10 cellular contexts compared by ENCODE assay signal in the genomic region with DNA sequence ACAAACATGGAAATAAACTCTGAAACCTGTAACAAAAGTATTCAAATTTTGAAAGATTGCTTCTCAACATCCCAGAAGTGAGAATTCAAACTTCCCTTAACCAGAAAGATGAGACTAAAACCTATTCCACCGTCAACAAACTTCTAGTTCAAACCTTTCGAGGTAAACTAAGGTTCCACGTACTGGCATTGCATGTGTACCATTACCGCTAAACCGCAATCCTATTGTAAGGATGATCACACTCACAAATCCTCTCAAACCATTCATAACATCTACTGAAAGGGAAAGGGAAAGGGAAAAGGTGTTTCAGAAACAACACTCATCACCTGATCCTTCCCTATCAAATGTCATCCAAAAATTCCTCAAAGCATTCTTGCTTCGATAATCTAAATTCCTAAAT. TPM values are rescaled to one million over a fixed set of nuclear protein-coding genes. Genes with fewer than 3 reads are reported as not detected.
DNase-seq lines count a peak whose midpoint lies in the region; ATAC-seq, FAIRE-seq and TF ChIP-seq lines count a peak whose summit lies in the region.
"Had no signal": no experiment of that assay in that cellular context is flagged by ENCODE, and none has a peak within 500 bp of the region (broad histone marks: within the 10 kb centered on the region; RNA-seq: fewer than 3 reads in every experiment).

No MANE protein-coding gene starts in this region.

- no peaks in the 10 kb centered on the region for H3K27me3 Mint-ChIP-seq in activated CD4-positive, alpha-beta memory T cell treated with anti-CD3 and anti-CD28 coated beads for 36 hours
- no peaks in the 10 kb centered on the region for H3K27me3 Mint-ChIP-seq in stimulated activated naive B cell treated with anti-CD40 and anti-IgM and Interleukin-4, amounts not matched to agents 10 μg/mL and 1 μg/mL and 100 μg/mL, for 72 hours
- H3K27me3 Mint-ChIP-seq in progenitor cell of endocrine pancreas = no peaks in the 10 kb centered on the region

- no peaks in the 10 kb centered on the region for H3K9me3 ChIP-seq in HEK293 (ENCODE audit: control insufficient read depth, insufficient read depth, low read depth, low read length)

- FAIRE-seq in GM12891 (lab: Jason Lieb, UNC) = no peak

- H3K36me3 Mint-ChIP-seq in activated CD4-positive, alpha-beta memory T cell treated with anti-CD3 and anti-CD28 coated beads for 36 hours = no peaks in the 10 kb centered on the region
- H3K36me3 Mint-ChIP-seq in stimulated activated naive B cell treated with anti-CD40 and anti-IgM and Interleukin-4, amounts not matched to agents 10 μg/mL and 1 μg/mL and 100 μg/mL, for 72 hours = peaks cover 14 to 22% of the 10 kb centered on the region in 2 donors
- H3K36me3 Mint-ChIP-seq in progenitor cell of endocrine pancreas (ENCODE audit: insufficient read depth) = peaks cover 4% of the 10 kb centered on the region

- no peaks in the 10 kb centered on the region for H3K36me3 ChIP-seq in HEK293 (ENCODE audit: control insufficient read depth in 2 of 2, insufficient read depth in 1 of 2, low read length in 2 of 2)

- CTCF ChIA-PET in HEK293 (lab: Yijun Ruan, JAX) = no interaction called here
- CTCF ChIA-PET in activated CD4-positive, alpha-beta memory T cell treated with anti-CD3 and anti-CD28 coated beads for 36 hours (lab: Charles Lee) = no interaction called here

- no peak for DNase-seq in activated CD4-positive, alpha-beta memory T cell treated with anti-CD3 and anti-CD28 coated beads for 36 hours
- no peak for DNase-seq in foreskin fibroblast
- DNase-seq in stimulated activated naive B cell treated with anti-CD40 and anti-IgM and Interleukin-4, amounts not matched to agents 10 μg/mL and 1 μg/mL and 100 μg/mL, for 72 hours = no peak
- DNase-seq in NCI-H187 treated with DMSO at 0.1 percent for 48 hours (lab: John Stamatoyannopoulos, UW) = no peak
- DNase-seq in progenitor cell of endocrine pancreas (ENCODE audit: low spot score, unreplicated experiment) = no peak
- DNase-seq in GM12891 (ENCODE audit: insufficient read length, low spot score) = no peak
- DNase-seq: H7 had no signal

- H3K4me3 ChIP-seq in HEK293 (ENCODE audit: low read depth, low read length) = peak overlapping the region; percentile 7; the same call in 1 of the 2 replicates
- H3K4me3 ChIP-seq in foreskin fibroblast (ENCODE audit: low read depth in 1 of 2, low read length in 2 of 2) = peak overlapping the region; percentile 58 to 70

- 0 out of 2 replicates have a peak, but pooled peaks cover 6% of the 10 kb centered on the region for H3K4me1 ChIP-seq in HEK293 (ENCODE audit: control insufficient read depth, insufficient read depth, low read length)

- TF ChIP-seq POLR2A in GM12891 (IDR thresholded peaks at IDR 0.05; ENCODE audit: low read depth, low read length) = no peak

- no peak for ATAC-seq in stimulated activated naive B cell treated with anti-CD40 and anti-IgM and Interleukin-4, amounts not matched to agents 10 μg/mL and 1 μg/mL and 100 μg/mL, for 72 hours (replicated peaks)
- ATAC-seq: esophagus mucosa had no signal

- H3K9me3 Mint-ChIP-seq in activated CD4-positive, alpha-beta memory T cell treated with anti-CD3 and anti-CD28 coated beads for 36 hours = no peaks in the 10 kb centered on the region
- H3K9me3 Mint-ChIP-seq in stimulated activated naive B cell treated with anti-CD40 and anti-IgM and Interleukin-4, amounts not matched to agents 10 μg/mL and 1 μg/mL and 100 μg/mL, for 72 hours = peaks cover 8% of the 10 kb centered on the region in 2 donors
- no peaks in the 10 kb centered on the region for H3K9me3 Mint-ChIP-seq in progenitor cell of endocrine pancreas (ENCODE audit: low read depth)

- TF ChIP-seq CTCF in HEK293 (tag by site-specific recombination; IDR thresholded peaks at IDR 0.05) (no peak), foreskin fibroblast (IDR thresholded peaks at IDR 0.05; ENCODE audit: low read depth, low read length) (no peak), progenitor cell of endocrine pancreas (IDR thresholded peaks at IDR 0.05; ENCODE audit: unreplicated experiment) (no peak)

- H3K27ac Mint-ChIP-seq in activated CD4-positive, alpha-beta memory T cell treated with anti-CD3 and anti-CD28 coated beads for 36 hours = peak overlapping the region; percentile 23
- H3K27ac Mint-ChIP-seq in stimulated activated naive B cell treated with anti-CD40 and anti-IgM and Interleukin-4, amounts not matched to agents 10 μg/mL and 1 μg/mL and 100 μg/mL, for 72 hours = peak overlapping the region; percentile 14
- H3K27ac Mint-ChIP-seq in progenitor cell of endocrine pancreas = no peak overlapping the region

- H3K4me3 Mint-ChIP-seq in activated CD4-positive, alpha-beta memory T cell treated with anti-CD3 and anti-CD28 coated beads for 36 hours = peak overlapping the region; percentile 83
- H3K4me3 Mint-ChIP-seq in stimulated activated naive B cell treated with anti-CD40 and anti-IgM and Interleukin-4, amounts not matched to agents 10 μg/mL and 1 μg/mL and 100 μg/mL, for 72 hours = no peak overlapping the region
- no peak overlapping the region for H3K4me3 Mint-ChIP-seq in progenitor cell of endocrine pancreas (ENCODE audit: low read depth)

- intact Hi-C loops in activated CD4-positive, alpha-beta memory T cell treated with anti-CD3 and anti-CD28 coated beads for 36 hours (cut with micrococcal nuclease) = loop anchor here (1.0 to 5.0 kb wide), 3 partner anchors 38 to 186 kb away; a partner anchor contains a TSS

- H3K4me1 Mint-ChIP-seq in activated CD4-positive, alpha-beta memory T cell treated with anti-CD3 and anti-CD28 coated beads for 36 hours (ENCODE audit: low read depth) = peaks cover 57% of the 10 kb centered on the region
- peaks cover 32 to 59% of the 10 kb centered on the region in 2 donors for H3K4me1 Mint-ChIP-seq in stimulated activated naive B cell treated with anti-CD40 and anti-IgM and Interleukin-4, amounts not matched to agents 10 μg/mL and 1 μg/mL and 100 μg/mL, for 72 hours
- H3K4me1 Mint-ChIP-seq in progenitor cell of endocrine pancreas (ENCODE audit: low read depth) = peaks cover 46% of the 10 kb centered on the region

- H3K27ac ChIP-seq in HEK293 (ENCODE audit: extremely low read depth, low read depth, low read length) = no peak overlapping the region
- H3K27ac ChIP-seq: KMS-11 had no signal

- POLR2A ChIA-PET in HEK293 (lab: Yijun Ruan, JAX) = interaction anchor here (0.6 kb wide), 1 partner anchor 42 kb away, joined by 3 read pairs; no protein-coding TSS in a partner anchor
- POLR2A ChIA-PET in activated CD4-positive, alpha-beta memory T cell treated with anti-CD3 and anti-CD28 coated beads for 36 hours (lab: Charles Lee) = no interaction called here

TF ChIP-seq in HEK293, 187 proteins besides CTCF, POLR2A, EP300 and RAD21:
- peak; percentile 53 for TF ChIP-seq PRDM1 (tag by site-specific recombination; IDR thresholded peaks at IDR 0.05)
- TF ChIP-seq, protein P1, sequence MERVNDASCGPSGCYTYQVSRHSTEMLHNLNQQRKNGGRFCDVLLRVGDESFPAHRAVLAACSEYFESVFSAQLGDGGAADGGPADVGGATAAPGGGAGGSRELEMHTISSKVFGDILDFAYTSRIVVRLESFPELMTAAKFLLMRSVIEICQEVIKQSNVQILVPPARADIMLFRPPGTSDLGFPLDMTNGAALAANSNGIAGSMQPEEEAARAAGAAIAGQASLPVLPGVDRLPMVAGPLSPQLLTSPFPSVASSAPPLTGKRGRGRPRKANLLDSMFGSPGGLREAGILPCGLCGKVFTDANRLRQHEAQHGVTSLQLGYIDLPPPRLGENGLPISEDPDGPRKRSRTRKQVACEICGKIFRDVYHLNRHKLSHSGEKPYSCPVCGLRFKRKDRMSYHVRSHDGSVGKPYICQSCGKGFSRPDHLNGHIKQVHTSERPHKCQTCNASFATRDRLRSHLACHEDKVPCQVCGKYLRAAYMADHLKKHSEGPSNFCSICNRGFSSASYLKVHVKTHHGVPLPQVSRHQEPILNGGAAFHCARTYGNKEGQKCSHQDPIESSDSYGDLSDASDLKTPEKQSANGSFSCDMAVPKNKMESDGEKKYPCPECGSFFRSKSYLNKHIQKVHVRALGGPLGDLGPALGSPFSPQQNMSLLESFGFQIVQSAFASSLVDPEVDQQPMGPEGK (tag by site-specific recombination; IDR thresholded peaks at IDR 0.05) = no peak

TF ChIP-seq in GM12891, 5 proteins besides CTCF, POLR2A, EP300 and RAD21:
- TF ChIP-seq POLR2AphosphoS5 (IDR thresholded peaks at IDR 0.05; ENCODE audit: low read depth, low read length) (no peak), TAF1 (IDR thresholded peaks at IDR 0.05; ENCODE audit: low read depth, low read length) (no peak), PAX5 (IDR thresholded peaks at IDR 0.05; ENCODE audit: insufficient read depth, low read length, severe bottlenecking) (no peak), POU2F2 (IDR thresholded peaks at IDR 0.05; ENCODE audit: low read depth, low read length) (no peak), SPI1 (IDR thresholded peaks at IDR 0.05; ENCODE audit: low read depth, low read length) (no peak)

RNA-seq across cellular contexts. Expression of a gene that starts 3.1 kb away (rescaled TPM):
- total RNA-seq in activated CD4-positive, alpha-beta memory T cell treated with anti-CD3 and anti-CD28 coated beads for 36 hours = 10 to 100 TPM; 14.0 to 16.2 TPM
- 31.9 and 32.1 TPM in 2 replicates for total RNA-seq in progenitor cell of endocrine pancreas
- 5.2 TPM for polyA plus RNA-seq in GM12891 (2012; ENCODE audit: low read depth, missing spikeins)
